Comparison of ENCODE assay signal across 25 cellular contexts in the genomic region with DNA sequence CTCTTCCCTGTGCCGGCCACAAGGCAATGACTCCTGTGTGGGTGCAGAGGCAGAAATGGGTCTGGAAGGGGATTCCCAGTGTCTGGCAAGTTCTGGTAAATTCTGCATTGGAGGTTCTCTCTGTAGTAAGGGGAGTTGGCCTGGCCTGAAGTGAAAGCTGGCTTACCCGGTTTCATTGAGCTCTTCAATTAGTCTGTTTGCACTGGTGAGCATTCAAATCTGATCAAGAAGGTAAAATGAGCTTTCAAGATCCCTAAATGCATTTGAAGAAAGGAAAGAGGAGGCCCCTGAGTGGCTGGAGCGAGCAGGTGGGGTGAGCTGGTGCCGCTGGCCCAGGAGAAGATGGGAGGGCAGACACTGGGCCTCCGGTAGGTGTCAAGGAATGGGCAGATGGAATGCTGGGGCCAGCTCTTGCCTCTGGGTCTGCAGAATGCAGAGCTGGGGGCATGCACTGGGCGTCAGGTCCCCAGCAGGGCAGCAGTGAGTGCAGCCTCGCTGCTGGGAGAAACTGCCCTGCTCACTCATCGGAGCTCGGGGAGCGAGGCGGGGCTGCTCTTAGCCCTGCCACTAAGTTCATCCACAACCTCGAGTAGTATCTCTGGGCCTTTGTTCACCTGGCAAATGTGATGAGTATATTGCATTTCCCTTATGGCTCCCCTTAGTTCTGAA. TPM values are rescaled to one million over a fixed set of nuclear protein-coding genes. Genes with fewer than 3 reads are reported as not detected.
A peak's percentile ranks its signal among the peaks of the same experiment; 100 is the strongest.
DNase-seq lines count a peak whose midpoint lies in the region; ATAC-seq and TF ChIP-seq lines count a peak whose summit lies in the region.
"Had no signal": no experiment of that assay in that cellular context is flagged by ENCODE, and none has a peak within 500 bp of the region (broad histone marks: within the 10 kb centered on the region; RNA-seq: fewer than 3 reads in every experiment).

No MANE protein-coding gene starts in this region.

- no peak overlapping the region for H3K4me2 ChIP-seq in GM23338

- H3K4me1 ChIP-seq in GM23338 (ENCODE audit: insufficient read depth), result peaks cover 24% of the 10 kb centered on the region
- peaks cover 0 to 23% (median 14%) of the 10 kb centered on the region in 4 donors for H3K4me1 ChIP-seq in stomach

- TF ChIP-seq CTCF in GM23338 (conservative IDR thresholded peaks at IDR 0.05; ENCODE audit: low read depth in 2 of 2) (no peak), stomach (IDR thresholded peaks at IDR 0.05) (no peak)

- H3K4me3 ChIP-seq in GM23338 (no peak overlapping the region), stomach (no peak overlapping the region)
- H3K4me3 ChIP-seq: lower lobe of right lung had no signal

- intact Hi-C loops in stomach (cut with DNase I; ENCODE audit: low total_unique reads), result no loop called here

- H2AFZ ChIP-seq in GM23338, result no peak overlapping the region
- H2AFZ ChIP-seq: parathyroid adenoma had no signal

- no peaks in the 10 kb centered on the region for H3K27me3 Mint-ChIP-seq in activated CD8-positive, alpha-beta memory T cell treated with anti-CD3 and anti-CD28 coated beads, Interleukin-2, amount 10 ng/mL, durations not matched to agents 7 days and 5 days
- peaks cover 11% of the 10 kb centered on the region for H3K27me3 Mint-ChIP-seq in GM23338 (ENCODE audit: insufficient read depth, low read depth, poor library complexity)
- no peaks in the 10 kb centered on the region for H3K27me3 Mint-ChIP-seq in effector memory CD8-positive, alpha-beta T cell

- CTCF ChIA-PET in activated CD8-positive, alpha-beta memory T cell treated with anti-CD3 and anti-CD28 coated beads, Interleukin-2, amount 10 ng/mL, durations not matched to agents 7 days and 5 days (lab: Charles Lee), result interaction anchor here (0.8 to 1.7 kb wide), 2 partner anchors 15 to 43 kb away, joined by 3 read pairs; no protein-coding TSS in a partner anchor

- H3K4me1 Mint-ChIP-seq in activated CD8-positive, alpha-beta memory T cell treated with anti-CD3 and anti-CD28 coated beads, Interleukin-2, amount 10 ng/mL, durations not matched to agents 7 days and 5 days, result peaks cover 27% of the 10 kb centered on the region
- H3K4me1 Mint-ChIP-seq in GM23338, result peaks cover 28% of the 10 kb centered on the region
- peaks cover 21 to 24% of the 10 kb centered on the region in 2 donors for H3K4me1 Mint-ChIP-seq in effector memory CD8-positive, alpha-beta T cell (ENCODE audit: low read depth in 2 of 2)
- H3K4me1 Mint-ChIP-seq in stimulated activated effector memory CD8-positive, alpha-beta T cell treated with anti-CD3 and anti-CD28 coated beads, Interleukin-12 subunit alpha, Interleukin-12 subunit beta, amount 100 ng/mL, for 72 hours, result peaks cover 35% of the 10 kb centered on the region

- H3K27ac ChIP-seq in GM23338 (ENCODE audit: low read depth) (no peak overlapping the region), stomach (no peak overlapping the region)
- H3K27ac ChIP-seq: epithelial cell of prostate, parathyroid adenoma had no signal

- H4K20me1 ChIP-seq in GM23338 (replicated peaks; ENCODE audit: insufficient read depth), result no peaks in the 10 kb centered on the region

- H3K79me2 ChIP-seq in GM23338 (replicated peaks; ENCODE audit: insufficient read depth), result no peaks in the 10 kb centered on the region
- H3K79me2 ChIP-seq: parathyroid adenoma had no signal

- no peaks in the 10 kb centered on the region for H3K27me3 ChIP-seq in GM23338 (ENCODE audit: insufficient read depth)
- H3K27me3 ChIP-seq in stomach, result no peaks in the 10 kb centered on the region

- 80 to 85% (median 82%) methylated on average over 9 to 12 of the region's 12 CpGs for whole genome bisulfite sequencing in stomach, 5 donors

- DNase-seq in activated CD8-positive, alpha-beta memory T cell treated with anti-CD3 and anti-CD28 coated beads, Interleukin-2, amount 10 ng/mL, durations not matched to agents 7 days and 5 days, result no peak
- DNase-seq in activated CD8-positive, alpha-beta memory T cell treated with anti-CD3 and anti-CD28 coated beads, Interleukin-2, amount 50 U/mL, for 4 hours, result no peak
- DNase-seq in GM23338 (ENCODE audit: low spot score) (no peak), stomach (no peak), erythroblast (lab: John Stamatoyannopoulos, UW) (no peak)
- no peak for DNase-seq in effector memory CD8-positive, alpha-beta T cell
- no peak for DNase-seq in stimulated activated effector memory CD8-positive, alpha-beta T cell treated with anti-CD3 and anti-CD28 coated beads, Interleukin-12 subunit alpha, Interleukin-12 subunit beta, amount 100 ng/mL, for 72 hours (ENCODE audit: low spot score in 2 of 2)
- DNase-seq: ACHN; activated gamma-delta T cell treated with Interleukin-2 at 50 U/mL for 16 hours; amygdala; EL; foreskin fibroblast; hippocampal formation; islet precursor cell; KBM-7; lower lobe of right lung; NCI-H1694 treated with DMSO at 0.1 percent for 48 hours; OCI-M1; SHP77; stimulated activated CD4-positive, alpha-beta T cell treated with anti-CD3 and anti-CD28 coated beads, Interleukin-15, amount 100 ng/mL, for 24 hours had no signal

- TF ChIP-seq EP300 in stomach (IDR thresholded peaks at IDR 0.05), result no peak

- H3K9me3 Mint-ChIP-seq in activated CD8-positive, alpha-beta memory T cell treated with anti-CD3 and anti-CD28 coated beads, Interleukin-2, amount 10 ng/mL, durations not matched to agents 7 days and 5 days (ENCODE audit: low read depth), result no peaks in the 10 kb centered on the region
- H3K9me3 Mint-ChIP-seq in GM23338, result no peaks in the 10 kb centered on the region
- no peaks in the 10 kb centered on the region for H3K9me3 Mint-ChIP-seq in effector memory CD8-positive, alpha-beta T cell
- no peaks in the 10 kb centered on the region for H3K9me3 Mint-ChIP-seq in stimulated activated effector memory CD8-positive, alpha-beta T cell treated with anti-CD3 and anti-CD28 coated beads, Interleukin-12 subunit alpha, Interleukin-12 subunit beta, amount 100 ng/mL, for 72 hours

- H3K27ac Mint-ChIP-seq in activated CD8-positive, alpha-beta memory T cell treated with anti-CD3 and anti-CD28 coated beads, Interleukin-2, amount 10 ng/mL, durations not matched to agents 7 days and 5 days, result peak overlapping the region; percentile 51
- no peak overlapping the region; the same call in 1 of the 2 replicates for H3K27ac Mint-ChIP-seq in GM23338
- H3K27ac Mint-ChIP-seq in effector memory CD8-positive, alpha-beta T cell, result peak overlapping the region; percentile 9 to 57
- peak overlapping the region; percentile 74 for H3K27ac Mint-ChIP-seq in stimulated activated effector memory CD8-positive, alpha-beta T cell treated with anti-CD3 and anti-CD28 coated beads, Interleukin-12 subunit alpha, Interleukin-12 subunit beta, amount 100 ng/mL, for 72 hours

- peaks cover 40% of the 10 kb centered on the region for H3K36me3 Mint-ChIP-seq in activated CD8-positive, alpha-beta memory T cell treated with anti-CD3 and anti-CD28 coated beads, Interleukin-2, amount 10 ng/mL, durations not matched to agents 7 days and 5 days
- H3K36me3 Mint-ChIP-seq in GM23338 (ENCODE audit: low read depth), result peaks cover 7% of the 10 kb centered on the region; the same call in 2 of the 3 replicates
- H3K36me3 Mint-ChIP-seq in effector memory CD8-positive, alpha-beta T cell (ENCODE audit: insufficient read depth), result peaks cover 45% of the 10 kb centered on the region
- peaks cover 65% of the 10 kb centered on the region for H3K36me3 Mint-ChIP-seq in stimulated activated effector memory CD8-positive, alpha-beta T cell treated with anti-CD3 and anti-CD28 coated beads, Interleukin-12 subunit alpha, Interleukin-12 subunit beta, amount 100 ng/mL, for 72 hours

- no peak for TF ChIP-seq POLR2A in stomach (IDR thresholded peaks at IDR 0.05)
- no peak for TF ChIP-seq POLR2A in erythroblast (IDR thresholded peaks at IDR 0.05; ENCODE audit: low read length)

- H3K4me3 Mint-ChIP-seq in activated CD8-positive, alpha-beta memory T cell treated with anti-CD3 and anti-CD28 coated beads, Interleukin-2, amount 10 ng/mL, durations not matched to agents 7 days and 5 days, result no peak overlapping the region
- H3K4me3 Mint-ChIP-seq in GM23338, result no peak overlapping the region
- H3K4me3 Mint-ChIP-seq in effector memory CD8-positive, alpha-beta T cell, result no peak overlapping the region
- H3K4me3 Mint-ChIP-seq in stimulated activated effector memory CD8-positive, alpha-beta T cell treated with anti-CD3 and anti-CD28 coated beads, Interleukin-12 subunit alpha, Interleukin-12 subunit beta, amount 100 ng/mL, for 72 hours, result no peak overlapping the region

- no peak for ATAC-seq in activated CD8-positive, alpha-beta memory T cell treated with anti-CD3 and anti-CD28 coated beads, Interleukin-2, amount 10 ng/mL, durations not matched to agents 7 days and 5 days
- peak; percentile 43 for ATAC-seq in GM23338
- ATAC-seq in effector memory CD8-positive, alpha-beta T cell (replicated peaks), result no peak
- no peak for ATAC-seq in stimulated activated effector memory CD8-positive, alpha-beta T cell treated with anti-CD3 and anti-CD28 coated beads, Interleukin-12 subunit alpha, Interleukin-12 subunit beta, amount 100 ng/mL, for 72 hours
- no peak for ATAC-seq in activated CD4-positive, CD25-positive, alpha-beta regulatory T cell treated with anti-CD3 and anti-CD28 coated beads, Interleukin-2, amount 50 U/mL, for 24 hours
- ATAC-seq: HCT116, lower lobe of right lung, sciatic nerve had no signal

- H3K36me3 ChIP-seq in GM23338 (ENCODE audit: insufficient read depth) (no peaks in the 10 kb centered on the region), stomach (peaks cover 4 to 33% (median 20%) of the 10 kb centered on the region in 4 donors)

- peaks cover 5% of the 10 kb centered on the region; the same call in 1 of the 2 replicates for H3F3A ChIP-seq in GM23338 (replicated peaks; ENCODE audit: low read depth)

- no peaks in the 10 kb centered on the region for H3K9me3 ChIP-seq in stomach
- H3K9me3 ChIP-seq: lower lobe of right lung had no signal

- no peaks in the 10 kb centered on the region for H3K9me2 ChIP-seq in GM23338 (ENCODE audit: insufficient read depth)

RNA-seq across cellular contexts. Expression of a gene that starts 13.8 kb away (rescaled TPM):
- total RNA-seq in activated CD8-positive, alpha-beta memory T cell treated with anti-CD3 and anti-CD28 coated beads, Interleukin-2, amount 10 ng/mL, durations not matched to agents 7 days and 5 days, result 10 to 100 TPM; 37.5 to 47.8 TPM
- total RNA-seq in GM23338 (2014; rRNA removed; shearing (Covaris generic)), result 5.9 and 8.5 TPM in 2 replicates
- polyA plus RNA-seq in GM23338 (2016; fragmentation: Nextera tagmentation; extraction: Ambion mirVana) (1.2 and 2.3 TPM in 2 replicates), stomach (1 to 10 TPM in 2 of 3 donors, under 1 TPM in 1; 0.85 to 1.4 (median 1.3) TPM)
- total RNA-seq in stomach, result 1 to 10 TPM in 3 of 5 donors, under 1 TPM in 1, not detected in 1; 0.45 to 5.5 (median 1.6) TPM

RNA-seq across cellular contexts. Expression of a gene that starts 58.8 kb away (rescaled TPM):
- total RNA-seq in activated CD8-positive, alpha-beta memory T cell treated with anti-CD3 and anti-CD28 coated beads, Interleukin-2, amount 10 ng/mL, durations not matched to agents 7 days and 5 days, result 1 to 10 TPM; 4.1 to 5.4 TPM
- 1.6 and 2.3 TPM in 2 replicates for total RNA-seq in GM23338 (2014; rRNA removed; shearing (Covaris generic))
- 1.8 and 2.5 TPM in 2 replicates for polyA plus RNA-seq in GM23338 (2016; fragmentation: Nextera tagmentation; extraction: Ambion mirVana)
- 1 to 10 TPM in 1 of 5 donors, under 1 TPM in 1, not detected in 3; 0.18 to 1.8 TPM for total RNA-seq in stomach
- polyA plus RNA-seq in stomach, result 1 to 10 TPM in 2 of 3 donors, under 1 TPM in 1; 0.63 to 3.1 (median 2.7) TPM

RNA-seq across cellular contexts. Expression of a gene that starts 58.9 kb away (rescaled TPM):
- 10 to 100 TPM; 40.5 to 56.9 TPM for total RNA-seq in activated CD8-positive, alpha-beta memory T cell treated with anti-CD3 and anti-CD28 coated beads, Interleukin-2, amount 10 ng/mL, durations not matched to agents 7 days and 5 days
- 14.5 and 24.4 TPM in 2 replicates for total RNA-seq in GM23338 (2014; rRNA removed; shearing (Covaris generic))
- polyA plus RNA-seq in GM23338 (2016; fragmentation: Nextera tagmentation; extraction: Ambion mirVana) (13.0 and 13.4 TPM in 2 replicates), stomach (10 to 100 TPM in 2 of 3 donors, 1 to 10 TPM in 1; 7.6 to 11.3 (median 10.3) TPM)
- total RNA-seq in stomach, result 10 to 100 TPM in 4 of 5 donors, 1 to 10 TPM in 1; 4.6 to 60.8 (median 27.5) TPM
